Comparison of ENCODE assay signal across 3 cellular contexts in genomic region chr2:83744830-83745229, GRCh38.
TF ChIP-seq lines count a peak whose summit lies in the region.

No MANE protein-coding gene starts in this region.

TF ChIP-seq in GM23338, 12 proteins besides CTCF, POLR2A, EP300 and RAD21 (continued from another document and continues in another):
- TF ChIP-seq ZNF331 (CRISPR knock-in tag; IDR thresholded peaks at IDR 0.05; ENCODE audit: low read depth) (no peak), REST (IDR thresholded peaks at IDR 0.05; ENCODE audit: unreplicated experiment) (no peak), NANOG (IDR thresholded peaks at IDR 0.05; ENCODE audit: borderline replicate concordance) (no peak), CREB1 (CRISPR knock-in tag; IDR thresholded peaks at IDR 0.05; ENCODE audit: low read depth) (no peak), ZNF114 (CRISPR knock-in tag; IDR thresholded peaks at IDR 0.05) (no peak)

TF ChIP-seq in WTC11, 78 proteins besides CTCF, POLR2A, EP300 and RAD21:
- TF ChIP-seq AR (CRISPR knock-in tag; IDR thresholded peaks at IDR 0.05) (no peak), ZNF138 (CRISPR knock-in tag; conservative IDR thresholded peaks at IDR 0.05) (no peak)

TF ChIP-seq in SK-N-SH, 30 proteins besides CTCF, POLR2A, EP300 and RAD21:
- TF ChIP-seq ZBTB33 (IDR thresholded peaks at IDR 0.05; ENCODE audit: borderline replicate concordance, low read depth) (no peak), RFX5 (IDR thresholded peaks at IDR 0.05; ENCODE audit: low read length) (no peak)
